Comparison of ENCODE assay signal across 8 cellular contexts in genomic region chr3:50652709-50653108, GRCh38. TPM values are rescaled to one million over a fixed set of nuclear protein-coding genes. Genes with fewer than 3 reads are reported as not detected.
DNase-seq lines count a peak whose midpoint lies in the region; ATAC-seq, FAIRE-seq and TF ChIP-seq lines count a peak whose summit lies in the region.

No MANE protein-coding gene starts in this region.

- H2BK12ac ChIP-seq in H1 (ENCODE audit: low read depth, low read length), result no peak overlapping the region

- no peak for TF ChIP-seq POLR2A in H1 (IDR thresholded peaks at IDR 0.05; ENCODE audit: control extremely low read depth in 1 of 2, low read depth in 2 of 2, low read length in 2 of 2)

- H4K8ac ChIP-seq in H1 (ENCODE audit: extremely low read depth, insufficient read depth, low read length), result no peak overlapping the region

- TF ChIP-seq EP300 in H1 (IDR thresholded peaks at IDR 0.05; ENCODE audit: borderline replicate concordance in 1 of 2, low read depth in 2 of 2, low read length in 2 of 2), result no peak

- TF ChIP-seq RAD21 in H1 (IDR thresholded peaks at IDR 0.05 in 1 of 2, conservative IDR thresholded peaks at IDR 0.05 in 1 of 2; ENCODE audit: low read depth in 2 of 2, low read length in 2 of 2), result peak; percentile 80 to 89

- H3K79me2 ChIP-seq in H1 (ENCODE audit: control insufficient read depth in 1 of 2, insufficient read depth in 2 of 2, low read length in 2 of 2), result no peaks in the 10 kb centered on the region

- peak overlapping the region in 1 of 7 donors; percentile 76 for H3K27ac Mint-ChIP-seq in CD4-positive, alpha-beta memory T cell
- no peak overlapping the region for H3K27ac Mint-ChIP-seq in progenitor cell of endocrine pancreas

- H3K18ac ChIP-seq in H1 (ENCODE audit: extremely low read depth, low read length), result no peak overlapping the region

- peaks cover 0 to 6% (median under 1%) of the 10 kb centered on the region in 4 donors for H3K4me1 Mint-ChIP-seq in CD4-positive, alpha-beta memory T cell
- H3K4me1 Mint-ChIP-seq in progenitor cell of endocrine pancreas (ENCODE audit: low read depth), result no peaks in the 10 kb centered on the region

- H3K79me1 ChIP-seq in H1 (ENCODE audit: low read depth, low read length), result no peaks in the 10 kb centered on the region; the same call in none of the 2 replicates

- peak in 4 of 5 donors; percentile 40 to 54 (median 50) for DNase-seq in CD4-positive, alpha-beta memory T cell
- DNase-seq in HuH-7.5 (ENCODE audit: low spot score) (peak; percentile 27), H1 (ENCODE audit: low read depth in 1 of 2, low spot score in 2 of 2) (peak; percentile 46 to 76), progenitor cell of endocrine pancreas (ENCODE audit: low spot score, unreplicated experiment) (no peak), kidney glomerular epithelial cell (lab: John Stamatoyannopoulos, UW) (no peak), NCI-H1436 treated with DMSO at 0.1 percent for 48 hours (lab: John Stamatoyannopoulos, UW) (no peak)
- DNase-seq in activated CD4-positive, alpha-beta T cell treated with anti-CD3 and anti-CD28 coated beads, Interleukin-2, amount 50 U/mL, for 1 hour, result peak; percentile 50

- H2BK120ac ChIP-seq in H1 (replicated peaks; ENCODE audit: low read depth, low read length), result no peak overlapping the region

- H2BK15ac ChIP-seq in H1 (ENCODE audit: low read length), result no peak overlapping the region

- no peaks in the 10 kb centered on the region for H3K4me1 ChIP-seq in CD4-positive, alpha-beta memory T cell (ENCODE audit: insufficient read depth, low read length)
- H3K4me1 ChIP-seq in H1 (replicated peaks in 1 of 4; ENCODE audit: control insufficient read depth in 3 of 4, insufficient read depth in 4 of 4, low read length in 3 of 4), result peaks cover 0 to 18% (median 6%) of the 10 kb centered on the region in 4 experiments; a peak in 6 of 7 replicates

- no peak overlapping the region for H2AFZ ChIP-seq in H1 (ENCODE audit: low read length)

- no peak overlapping the region for H3K56ac ChIP-seq in H1 (replicated peaks; ENCODE audit: insufficient read length, low read depth, low read length)

- no peak overlapping the region for H3K14ac ChIP-seq in H1 (ENCODE audit: insufficient read length)

- no peak overlapping the region for H3K23ac ChIP-seq in H1 (ENCODE audit: insufficient read length)

- no peak overlapping the region for H4K91ac ChIP-seq in H1 (replicated peaks; ENCODE audit: insufficient read length, low read length)

- H3K36me3 ChIP-seq in CD4-positive, alpha-beta memory T cell (ENCODE audit: insufficient read depth, low read length), result peaks cover 6% of the 10 kb centered on the region
- H3K36me3 ChIP-seq in H1 (ENCODE audit: control insufficient read depth in 2 of 4, insufficient read depth in 4 of 4, low read length in 3 of 4), result peaks cover 0 to under 1% (median 0%) of the 10 kb centered on the region in 4 experiments; a peak in 1 of 8 replicates

- H3K23me2 ChIP-seq in H1 (ENCODE audit: low read depth, low read length), result no peaks in the 10 kb centered on the region

- H3K27ac ChIP-seq in CD4-positive, alpha-beta memory T cell (ENCODE audit: low read depth, low read length), result no peak overlapping the region
- H3K27ac ChIP-seq in H1 (ENCODE audit: low read depth, low read length), result no peak overlapping the region

- peak overlapping the region; percentile 5 to 40; a peak in 2 of 4 replicates for H3K4me2 ChIP-seq in H1 (ENCODE audit: insufficient read depth in 1 of 2, low read depth in 2 of 2, low read length in 2 of 2)

- peaks cover 0 to 2% of the 10 kb centered on the region in 2 experiments for H4K20me1 ChIP-seq in H1 (replicated peaks in 1 of 2; ENCODE audit: control insufficient read depth in 1 of 2, insufficient read depth in 2 of 2, low read length in 2 of 2)

- intact Hi-C loops in CD4-positive, alpha-beta memory T cell (cut with micrococcal nuclease), result loop anchor here (1.0 kb wide), 2 partner anchors 36 to 80 kb away; no protein-coding TSS in a partner anchor

- H3K27me3 ChIP-seq in CD4-positive, alpha-beta memory T cell (ENCODE audit: insufficient read depth, low read length), result no peaks in the 10 kb centered on the region
- H3K27me3 ChIP-seq in H1 (replicated peaks in 1 of 4; ENCODE audit: control insufficient read depth in 3 of 4, extremely low read depth in 1 of 4, insufficient read depth in 3 of 4, low read length in 3 of 4), result no peaks in the 10 kb centered on the region

- no peak overlapping the region for H3K4ac ChIP-seq in H1 (replicated peaks; ENCODE audit: insufficient read length, low read depth, low read length)

- peak; percentile 39 for FAIRE-seq in H1 (lab: Jason Lieb, UNC)

- TF ChIP-seq CTCF in H1 (IDR thresholded peaks at IDR 0.05; ENCODE audit: control extremely low read depth in 1 of 3, insufficient read depth in 1 of 3, low read depth in 1 of 3, low read length in 3 of 3), result peak in 2 of 3 experiments; percentile 65 to 70; a peak in 3 of 4 replicates
- peak; percentile 49 for TF ChIP-seq CTCF in progenitor cell of endocrine pancreas (IDR thresholded peaks at IDR 0.05; ENCODE audit: unreplicated experiment)

- no peak overlapping the region for H3K9ac ChIP-seq in H1 (replicated peaks in 1 of 4; ENCODE audit: extremely low read depth in 1 of 4, low read depth in 3 of 4, low read length in 3 of 4)

- no peaks in the 10 kb centered on the region for H3K9me3 ChIP-seq in CD4-positive, alpha-beta memory T cell (ENCODE audit: control insufficient read depth in 1 of 2, low read length in 2 of 2)
- no peaks in the 10 kb centered on the region for H3K9me3 ChIP-seq in H1 (ENCODE audit: insufficient read depth in 2 of 2, low read depth in 1 of 2, low read length in 1 of 2)

- no peak overlapping the region for H3K4me3 ChIP-seq in CD4-positive, alpha-beta memory T cell (ENCODE audit: low read length in 2 of 2)
- no peak overlapping the region for H3K4me3 ChIP-seq in H1 (ENCODE audit: extremely low read depth in 1 of 4, insufficient read depth in 2 of 4, low read depth in 3 of 4, low read length in 4 of 4)

- CTCF ChIA-PET in CD4-positive, alpha-beta memory T cell (lab: Charles Lee; ENCODE audit: partially characterized antibody), result interaction anchor here (0.7 to 12.1 kb wide), 17 partner anchors 9 to 719 kb away, joined by 3 to 375 read pairs (median 6); partner anchors contain the start of genes C3orf18, CISH, DOCK3 and HEMK1
- CTCF ChIA-PET in H1 (lab: Charles Lee; ENCODE audit: partially characterized antibody), result interaction anchor here (0.6 to 63.8 kb wide), 19 partner anchors 9 to 623 kb away, joined by 3 to 1262 read pairs (median 3); partner anchors contain the start of genes CISH, DOCK3 and MAPKAPK3

- H2BK20ac ChIP-seq in H1 (ENCODE audit: low read length), result no peak overlapping the region

- no peak for ATAC-seq in HG03097 (IDR thresholded peaks at IDR 0.05; ENCODE audit: low FRiP score, unreplicated experiment)

- no peak overlapping the region for H4K5ac ChIP-seq in H1 (ENCODE audit: insufficient read length, low read depth, low read length)

- no peak overlapping the region for H3K4me3 Mint-ChIP-seq in CD4-positive, alpha-beta memory T cell
- H3K4me3 Mint-ChIP-seq in progenitor cell of endocrine pancreas (ENCODE audit: low read depth), result no peak overlapping the region

- no peak overlapping the region for H2AK5ac ChIP-seq in H1 (ENCODE audit: low read depth, low read length)

- no peak overlapping the region for H2BK5ac ChIP-seq in H1 (ENCODE audit: low read depth, low read length)

- H3K9me3 Mint-ChIP-seq in CD4-positive, alpha-beta memory T cell, result no peaks in the 10 kb centered on the region
- H3K9me3 Mint-ChIP-seq in progenitor cell of endocrine pancreas (ENCODE audit: low read depth), result no peaks in the 10 kb centered on the region

- H3K36me3 Mint-ChIP-seq in CD4-positive, alpha-beta memory T cell, result peaks cover under 1 to 16% of the 10 kb centered on the region in 2 donors
- H3K36me3 Mint-ChIP-seq in progenitor cell of endocrine pancreas (ENCODE audit: insufficient read depth), result no peaks in the 10 kb centered on the region

- WGBS in H1 (ENCODE audit: extremely low coverage in 1 of 2, insufficient coverage in 1 of 2, insufficient read length in 1 of 2, insufficient replicate concordance in 2 of 2, low coverage in 1 of 2, low lambda C conversion rate in 2 of 2, missing lambda C conversion rate in 1 of 2), 2 experiments, result 62% methylated on average over 2 of the region's 2 CpGs; no CpG with 5 or more reads in 1 of the 2 experiments

- H3K27me3 Mint-ChIP-seq in CD4-positive, alpha-beta memory T cell, result no peaks in the 10 kb centered on the region
- peaks cover 4% of the 10 kb centered on the region for H3K27me3 Mint-ChIP-seq in progenitor cell of endocrine pancreas

- POLR2A ChIA-PET in CD4-positive, alpha-beta memory T cell (lab: Charles Lee; ENCODE audit: partially characterized antibody), result interaction anchor here (0.8 to 6.4 kb wide), 8 partner anchors 21 to 83 kb away, joined by 3 to 89 read pairs (median 4); partner anchors contain the start of genes CISH, HEMK1 and MAPKAPK3
- POLR2A ChIA-PET in H1 (lab: Charles Lee; ENCODE audit: partially characterized antibody), result interaction anchor here (0.6 to 2.1 kb wide), 10 partner anchors 10 to 1054 kb away, joined by 3 to 15 read pairs (median 4); partner anchors contain the start of gene GRM2

RNA-seq across cellular contexts. Expression of gene DOCK3, which starts 22.0 kb away (rescaled TPM):
- 1 to 10 TPM; 2.5 to 2.6 TPM for total RNA-seq in CD4-positive, alpha-beta memory T cell
- polyA plus RNA-seq in CD4-positive, alpha-beta memory T cell, result under 1 TPM; 0.04 to 0.18 TPM
- total RNA-seq in H1 (2021; fragmentation: NEBNext Ultra II Directional; extraction: Animal tissue kit (Norgen Biotek cat#: 25700)), result 4.6 and 5.0 TPM in 2 replicates
- 2.7 and 3.6 TPM in 2 replicates for polyA plus RNA-seq in H1 (2011; rRNA removed)
- polyA plus RNA-seq in H1 (2011; cell fraction: cytosol; rRNA removed), result 3.1 TPM
- polyA plus RNA-seq in H1 (2011; cell fraction: nucleus; rRNA removed), result 13.9 TPM
- 3.8 to 5.0 TPM (median 4.6 TPM) in 4 replicates for polyA plus RNA-seq in H1 (2012, experiment 1 of 2)
- polyA plus RNA-seq in H1 (2012, experiment 2 of 2), result 0.35 TPM
- 2.4 TPM for polyA plus RNA-seq in H1 (2013, experiment 1 of 2)
- 2.2 TPM for polyA plus RNA-seq in H1 (2013, experiment 2 of 2)
- polyA minus RNA-seq in H1 (2011; rRNA and poly(A)+ RNA removed), result 10.1 and 12.7 TPM in 2 replicates
- 3.2 TPM for polyA minus RNA-seq in H1 (2011; cell fraction: cytosol; rRNA and poly(A)+ RNA removed)
- 17.4 TPM for polyA minus RNA-seq in H1 (2011; cell fraction: nucleus; rRNA and poly(A)+ RNA removed)
- total RNA-seq in progenitor cell of endocrine pancreas, result 10.0 and 10.6 TPM in 2 replicates

RNA-seq across cellular contexts. Expression of gene MAPKAPK3, which starts 35.8 kb away (rescaled TPM):
- total RNA-seq in CD4-positive, alpha-beta memory T cell, result 10 to 100 TPM; 36.4 to 40.1 TPM
- polyA plus RNA-seq in CD4-positive, alpha-beta memory T cell, result 10 to 100 TPM; 71.2 to 93.2 TPM
- 52.7 and 65.4 TPM in 2 replicates for total RNA-seq in H1 (2021; fragmentation: NEBNext Ultra II Directional; extraction: Animal tissue kit (Norgen Biotek cat#: 25700))
- 87.9 and 99.8 TPM in 2 replicates for polyA plus RNA-seq in H1 (2011; rRNA removed)
- 82.8 TPM for polyA plus RNA-seq in H1 (2011; cell fraction: cytosol; rRNA removed)
- 79.2 TPM for polyA plus RNA-seq in H1 (2011; cell fraction: nucleus; rRNA removed)
- polyA plus RNA-seq in H1 (2012, experiment 1 of 2), result 48.0 to 63.0 TPM (median 59.2 TPM) in 4 replicates
- 82.4 TPM for polyA plus RNA-seq in H1 (2012, experiment 2 of 2)
- 39.1 TPM for polyA plus RNA-seq in H1 (2013, experiment 1 of 2)
- polyA plus RNA-seq in H1 (2013, experiment 2 of 2), result 40.2 TPM
- 77.9 and 129 TPM in 2 replicates for polyA minus RNA-seq in H1 (2011; rRNA and poly(A)+ RNA removed)
- 31.9 TPM for polyA minus RNA-seq in H1 (2011; cell fraction: cytosol; rRNA and poly(A)+ RNA removed)
- 34.5 TPM for polyA minus RNA-seq in H1 (2011; cell fraction: nucleus; rRNA and poly(A)+ RNA removed)
- 40.8 and 42.6 TPM in 2 replicates for total RNA-seq in progenitor cell of endocrine pancreas

RNA-seq across cellular contexts. Expression of gene CISH, which starts 41.1 kb away (rescaled TPM):
- 10 to 100 TPM; 14.7 to 15.2 TPM for total RNA-seq in CD4-positive, alpha-beta memory T cell
- 100 to 1,000 TPM in 1 of 2 donors, 10 to 100 TPM in 1; 92.1 to 248 TPM for polyA plus RNA-seq in CD4-positive, alpha-beta memory T cell
- total RNA-seq in H1 (2021; fragmentation: NEBNext Ultra II Directional; extraction: Animal tissue kit (Norgen Biotek cat#: 25700)), result 1.9 and 3.1 TPM in 2 replicates
- polyA plus RNA-seq in H1 (2011; rRNA removed), result 2.2 and 3.0 TPM in 2 replicates
- 1.0 TPM for polyA plus RNA-seq in H1 (2011; cell fraction: cytosol; rRNA removed)
- 1.6 TPM for polyA plus RNA-seq in H1 (2011; cell fraction: nucleus; rRNA removed)
- 1.4 to 2.6 TPM (median 1.8 TPM) in 4 replicates for polyA plus RNA-seq in H1 (2012, experiment 1 of 2)
- polyA plus RNA-seq in H1 (2012, experiment 2 of 2), result 1.7 TPM
- 1.7 TPM for polyA plus RNA-seq in H1 (2013, experiment 1 of 2)
- 1.7 TPM for polyA plus RNA-seq in H1 (2013, experiment 2 of 2)
- polyA minus RNA-seq in H1 (2011; rRNA and poly(A)+ RNA removed), result 1.8 TPM in 2 replicates
- 1.6 TPM for polyA minus RNA-seq in H1 (2011; cell fraction: cytosol; rRNA and poly(A)+ RNA removed)
- 2.2 TPM for polyA minus RNA-seq in H1 (2011; cell fraction: nucleus; rRNA and poly(A)+ RNA removed)
- 4.9 and 5.2 TPM in 2 replicates for total RNA-seq in progenitor cell of endocrine pancreas

Comparison
In these comparisons a context has a peak if more than half of its experiments do, and no peak if none do; other contexts are left out.
1. DNase-seq: peak in CD4-positive, alpha-beta memory T cell (4 of 5), HuH-7.5 (single experiment), activated CD4-positive, alpha-beta T cell treated with anti-CD3 and anti-CD28 coated beads, Interleukin-2, amount 50 U/mL, for 1 hour (single experiment) and H1 (2 of 2); none in progenitor cell of endocrine pancreas (single experiment), kidney glomerular epithelial cell (single experiment) and NCI-H1436 treated with DMSO at 0.1 percent for 48 hours (single experiment).